Comparison of ENCODE assay signal across 1 cellular context in genomic region chr2:200032895-200033294, GRCh38.
TF ChIP-seq lines count a peak whose summit lies in the region.

No MANE protein-coding gene starts in this region.

TF ChIP-seq in K562, 482 proteins besides CTCF, POLR2A, EP300 and RAD21 (continued from another document):
- TF ChIP-seq ZNF407 (IDR thresholded peaks at IDR 0.05; ENCODE audit: low read depth) (no peak), TAF1 (IDR thresholded peaks at IDR 0.05; ENCODE audit: control insufficient read depth, extremely low read depth, insufficient read depth, low read length, severe bottlenecking) (no peak), GTF2E2 (tag; IDR thresholded peaks at IDR 0.05) (no peak), CBFA2T2 (conservative IDR thresholded peaks at IDR 0.05) (peak; percentile 73), ZNF511 (CRISPR knock-in tag; IDR thresholded peaks at IDR 0.05) (no peak), TRIM24 (IDR thresholded peaks at IDR 0.05) (peak; percentile 48 to 53; a peak in 2 of 4 replicates), GABPB2 (CRISPR knock-in tag; conservative IDR thresholded peaks at IDR 0.05) (no peak), TAF7 (tag; IDR thresholded peaks at IDR 0.05) (no peak), MCM2 (IDR thresholded peaks at IDR 0.05; ENCODE audit: low read depth) (no peak), ZNF3 (CRISPR knock-in tag; IDR thresholded peaks at IDR 0.05) (no peak), KAT8 (IDR thresholded peaks at IDR 0.05; ENCODE audit: low read depth) (no peak), ARID1B (IDR thresholded peaks at IDR 0.05) (peak; percentile 47), CEBPG (CRISPR knock-in tag; IDR thresholded peaks at IDR 0.05) (no peak), CEBPG (tag; conservative IDR thresholded peaks at IDR 0.05 in 1 of 2, IDR thresholded peaks at IDR 0.05 in 1 of 2) (no peak), CREB1 (IDR thresholded peaks at IDR 0.05) (no peak), CREB1 (CRISPR knock-in tag; IDR thresholded peaks at IDR 0.05) (no peak), SMARCC2 (IDR thresholded peaks at IDR 0.05; ENCODE audit: low read depth) (no peak), FOXJ3 (CRISPR knock-in tag; IDR thresholded peaks at IDR 0.05) (no peak), ETV1 (tag; conservative IDR thresholded peaks at IDR 0.05; ENCODE audit: low read depth) (no peak), TCF3 (CRISPR knock-in tag; IDR thresholded peaks at IDR 0.05) (peak; percentile 50), ZNF444 (CRISPR knock-in tag; IDR thresholded peaks at IDR 0.05) (no peak), NCOR1 (IDR thresholded peaks at IDR 0.05) (peak; percentile 68), TAL1 (IDR thresholded peaks at IDR 0.05) (peak; percentile 55; the same call in 1 of the 2 replicates), ZNF347 (CRISPR knock-in tag; IDR thresholded peaks at IDR 0.05; ENCODE audit: low read depth) (no peak)
- TF ChIP-seq, protein P1, sequence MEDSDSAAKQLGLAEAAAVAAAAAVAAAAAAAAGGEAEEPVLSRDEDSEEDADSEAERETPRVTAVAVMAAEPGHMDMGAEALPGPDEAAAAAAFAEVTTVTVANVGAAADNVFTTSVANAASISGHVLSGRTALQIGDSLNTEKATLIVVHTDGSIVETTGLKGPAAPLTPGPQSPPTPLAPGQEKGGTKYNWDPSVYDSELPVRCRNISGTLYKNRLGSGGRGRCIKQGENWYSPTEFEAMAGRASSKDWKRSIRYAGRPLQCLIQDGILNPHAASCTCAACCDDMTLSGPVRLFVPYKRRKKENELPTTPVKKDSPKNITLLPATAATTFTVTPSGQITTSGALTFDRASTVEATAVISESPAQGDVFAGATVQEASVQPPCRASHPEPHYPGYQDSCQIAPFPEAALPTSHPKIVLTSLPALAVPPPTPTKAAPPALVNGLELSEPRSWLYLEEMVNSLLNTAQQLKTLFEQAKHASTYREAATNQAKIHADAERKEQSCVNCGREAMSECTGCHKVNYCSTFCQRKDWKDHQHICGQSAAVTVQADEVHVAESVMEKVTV (CRISPR knock-in tag; IDR thresholded peaks at IDR 0.05) = no peak
- TF ChIP-seq, protein P2, sequence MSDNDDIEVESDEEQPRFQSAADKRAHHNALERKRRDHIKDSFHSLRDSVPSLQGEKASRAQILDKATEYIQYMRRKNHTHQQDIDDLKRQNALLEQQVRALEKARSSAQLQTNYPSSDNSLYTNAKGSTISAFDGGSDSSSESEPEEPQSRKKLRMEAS (CRISPR knock-in tag; IDR thresholded peaks at IDR 0.05) = no peak
- TF ChIP-seq, protein P3, sequence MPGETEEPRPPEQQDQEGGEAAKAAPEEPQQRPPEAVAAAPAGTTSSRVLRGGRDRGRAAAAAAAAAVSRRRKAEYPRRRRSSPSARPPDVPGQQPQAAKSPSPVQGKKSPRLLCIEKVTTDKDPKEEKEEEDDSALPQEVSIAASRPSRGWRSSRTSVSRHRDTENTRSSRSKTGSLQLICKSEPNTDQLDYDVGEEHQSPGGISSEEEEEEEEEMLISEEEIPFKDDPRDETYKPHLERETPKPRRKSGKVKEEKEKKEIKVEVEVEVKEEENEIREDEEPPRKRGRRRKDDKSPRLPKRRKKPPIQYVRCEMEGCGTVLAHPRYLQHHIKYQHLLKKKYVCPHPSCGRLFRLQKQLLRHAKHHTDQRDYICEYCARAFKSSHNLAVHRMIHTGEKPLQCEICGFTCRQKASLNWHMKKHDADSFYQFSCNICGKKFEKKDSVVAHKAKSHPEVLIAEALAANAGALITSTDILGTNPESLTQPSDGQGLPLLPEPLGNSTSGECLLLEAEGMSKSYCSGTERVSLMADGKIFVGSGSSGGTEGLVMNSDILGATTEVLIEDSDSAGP (CRISPR knock-in tag; IDR thresholded peaks at IDR 0.05) = no peak
- TF ChIP-seq, protein P4, sequence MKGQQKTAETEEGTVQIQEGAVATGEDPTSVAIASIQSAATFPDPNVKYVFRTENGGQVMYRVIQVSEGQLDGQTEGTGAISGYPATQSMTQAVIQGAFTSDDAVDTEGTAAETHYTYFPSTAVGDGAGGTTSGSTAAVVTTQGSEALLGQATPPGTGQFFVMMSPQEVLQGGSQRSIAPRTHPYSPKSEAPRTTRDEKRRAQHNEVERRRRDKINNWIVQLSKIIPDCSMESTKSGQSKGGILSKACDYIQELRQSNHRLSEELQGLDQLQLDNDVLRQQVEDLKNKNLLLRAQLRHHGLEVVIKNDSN (CRISPR knock-in tag; IDR thresholded peaks at IDR 0.05) = no peak
- TF ChIP-seq, protein P5, sequence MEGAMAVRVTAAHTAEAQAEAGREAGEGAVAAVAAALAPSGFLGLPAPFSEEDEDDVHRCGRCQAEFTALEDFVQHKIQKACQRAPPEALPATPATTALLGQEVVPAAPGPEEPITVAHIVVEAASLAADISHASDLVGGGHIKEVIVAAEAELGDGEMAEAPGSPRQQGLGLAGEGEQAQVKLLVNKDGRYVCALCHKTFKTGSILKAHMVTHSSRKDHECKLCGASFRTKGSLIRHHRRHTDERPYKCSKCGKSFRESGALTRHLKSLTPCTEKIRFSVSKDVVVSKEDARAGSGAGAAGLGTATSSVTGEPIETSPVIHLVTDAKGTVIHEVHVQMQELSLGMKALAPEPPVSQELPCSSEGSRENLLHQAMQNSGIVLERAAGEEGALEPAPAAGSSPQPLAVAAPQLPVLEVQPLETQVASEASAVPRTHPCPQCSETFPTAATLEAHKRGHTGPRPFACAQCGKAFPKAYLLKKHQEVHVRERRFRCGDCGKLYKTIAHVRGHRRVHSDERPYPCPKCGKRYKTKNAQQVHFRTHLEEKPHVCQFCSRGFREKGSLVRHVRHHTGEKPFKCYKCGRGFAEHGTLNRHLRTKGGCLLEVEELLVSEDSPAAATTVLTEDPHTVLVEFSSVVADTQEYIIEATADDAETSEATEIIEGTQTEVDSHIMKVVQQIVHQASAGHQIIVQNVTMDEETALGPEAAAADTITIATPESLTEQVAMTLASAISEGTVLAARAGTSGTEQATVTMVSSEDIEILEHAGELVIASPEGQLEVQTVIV (CRISPR knock-in tag; IDR thresholded peaks at IDR 0.05; ENCODE audit: borderline replicate concordance) = no peak
